In the genomic region with DNA sequence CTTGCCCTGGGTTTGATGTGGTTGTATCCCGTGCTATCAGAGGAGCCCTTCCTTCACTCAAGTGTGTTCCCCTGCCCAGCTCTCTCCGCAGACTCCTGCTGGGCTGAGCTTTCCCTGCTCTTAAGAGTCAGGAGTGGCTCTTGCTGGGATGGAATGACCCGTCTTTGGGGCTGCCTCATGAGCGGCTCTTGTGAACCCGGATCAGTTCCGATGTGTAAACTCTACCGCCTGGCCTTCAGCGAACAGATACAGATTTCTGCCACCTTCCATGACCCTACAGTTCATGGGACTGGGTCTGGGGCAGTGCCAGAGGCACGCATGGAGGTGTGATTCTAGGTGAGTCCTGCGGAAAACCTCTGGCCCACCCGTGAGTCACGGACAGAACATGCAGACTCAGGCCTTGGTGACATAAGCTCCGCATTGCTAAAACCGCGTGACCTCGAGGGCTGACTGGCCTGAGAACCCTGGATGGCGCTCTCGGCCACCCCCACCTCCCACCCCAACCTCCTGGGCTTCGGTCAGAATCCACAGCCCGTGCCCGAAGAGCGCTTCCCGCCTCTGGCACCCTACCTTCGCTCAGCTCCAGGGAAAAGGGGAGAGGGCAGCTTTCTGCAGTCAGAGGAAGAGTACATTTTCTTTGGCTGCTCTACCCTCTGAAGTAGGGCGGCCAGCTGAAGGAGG, we compare ENCODE assay signal across 11 cellular contexts. TPM values are rescaled to one million over a fixed set of nuclear protein-coding genes. Genes with fewer than 3 reads are reported as not detected.
DNase-seq lines count a peak whose midpoint lies in the region; ATAC-seq and TF ChIP-seq lines count a peak whose summit lies in the region.
"Had no signal": no experiment of that assay in that cellular context is flagged by ENCODE, and none has a peak within 500 bp of the region (broad histone marks: within the 10 kb centered on the region; RNA-seq: fewer than 3 reads in every experiment).

No MANE protein-coding gene starts in this region.

- POLR2A ChIA-PET in naive thymus-derived CD8-positive, alpha-beta T cell (lab: Charles Lee) = interaction anchor here (0.8 to 4.0 kb wide), 4 partner anchors 20 to 135 kb away, joined by 4 to 18 read pairs (median 5); no protein-coding TSS in a partner anchor

- TF ChIP-seq EP300 in esophagus muscularis mucosa (IDR thresholded peaks at IDR 0.05) = no peak

- intact Hi-C loops in esophagus muscularis mucosa (cut with DNase I) = loop anchor here (2.0 to 5.0 kb wide), 2 partner anchors 139 to 205 kb away; no protein-coding TSS in a partner anchor

- H3K36me3 Mint-ChIP-seq in activated naive CD8-positive, alpha-beta T cell = no peaks in the 10 kb centered on the region
- H3K36me3 Mint-ChIP-seq in activated naive CD8-positive, alpha-beta T cell treated with anti-CD3 and anti-CD28 coated beads for 36 hours = no peaks in the 10 kb centered on the region
- H3K36me3 Mint-ChIP-seq in naive thymus-derived CD8-positive, alpha-beta T cell = no peaks in the 10 kb centered on the region

- TF ChIP-seq CTCF in esophagus muscularis mucosa (IDR thresholded peaks at IDR 0.05) = no peak

- peak overlapping the region; percentile 40 for H3K4me3 Mint-ChIP-seq in activated naive CD8-positive, alpha-beta T cell
- H3K4me3 Mint-ChIP-seq in activated naive CD8-positive, alpha-beta T cell treated with anti-CD3 and anti-CD28 coated beads for 36 hours = no peak overlapping the region
- H3K4me3 Mint-ChIP-seq in naive thymus-derived CD8-positive, alpha-beta T cell = peak overlapping the region in 9 of 10 donors; percentile 52 to 92 (median 87)

- DNase-seq in activated naive CD8-positive, alpha-beta T cell treated with anti-CD3 and anti-CD28 coated beads for 36 hours = no peak
- DNase-seq in esophagus muscularis mucosa (ENCODE audit: extremely low spot score) (no peak), ureter (ENCODE audit: low spot score) (peak; percentile 68), GM03348 (ENCODE audit: low spot score) (no peak), SK-N-DZ (ENCODE audit: low spot score) (no peak), 8988T (no peak)
- DNase-seq in naive thymus-derived CD8-positive, alpha-beta T cell = no peak
- DNase-seq: hippocampal formation, MV-4-11 had no signal

- H3K4me3 ChIP-seq in esophagus muscularis mucosa = peak overlapping the region; percentile 96 to 99 (median 99)

- H3K27me3 ChIP-seq in esophagus muscularis mucosa = no peaks in the 10 kb centered on the region

- peaks cover 2% of the 10 kb centered on the region for H3K27me3 Mint-ChIP-seq in activated naive CD8-positive, alpha-beta T cell
- H3K27me3 Mint-ChIP-seq in activated naive CD8-positive, alpha-beta T cell treated with anti-CD3 and anti-CD28 coated beads for 36 hours = peaks cover 53% of the 10 kb centered on the region
- peaks cover 6 to 40% (median 20%) of the 10 kb centered on the region in 5 donors for H3K27me3 Mint-ChIP-seq in naive thymus-derived CD8-positive, alpha-beta T cell

- WGBS in esophagus muscularis mucosa = 87% methylated on average over 19 of the region's 25 CpGs

- no peak for ATAC-seq in naive thymus-derived CD8-positive, alpha-beta T cell

- H3K9me3 ChIP-seq in esophagus muscularis mucosa = no peaks in the 10 kb centered on the region

- H3K9me3 Mint-ChIP-seq in activated naive CD8-positive, alpha-beta T cell (ENCODE audit: low read depth) = no peaks in the 10 kb centered on the region
- no peaks in the 10 kb centered on the region for H3K9me3 Mint-ChIP-seq in activated naive CD8-positive, alpha-beta T cell treated with anti-CD3 and anti-CD28 coated beads for 36 hours
- no peaks in the 10 kb centered on the region for H3K9me3 Mint-ChIP-seq in naive thymus-derived CD8-positive, alpha-beta T cell

- peaks cover 8% of the 10 kb centered on the region for H3K4me1 Mint-ChIP-seq in activated naive CD8-positive, alpha-beta T cell (ENCODE audit: low read depth)
- peaks cover 3% of the 10 kb centered on the region for H3K4me1 Mint-ChIP-seq in activated naive CD8-positive, alpha-beta T cell treated with anti-CD3 and anti-CD28 coated beads for 36 hours
- H3K4me1 Mint-ChIP-seq in naive thymus-derived CD8-positive, alpha-beta T cell = peaks cover 8 to 28% (median 16%) of the 10 kb centered on the region in 4 donors

- no peak for TF ChIP-seq POLR2A in esophagus muscularis mucosa (IDR thresholded peaks at IDR 0.05; ENCODE audit: low read depth)

- H3K27ac Mint-ChIP-seq in activated naive CD8-positive, alpha-beta T cell = no peak overlapping the region
- no peak overlapping the region for H3K27ac Mint-ChIP-seq in activated naive CD8-positive, alpha-beta T cell treated with anti-CD3 and anti-CD28 coated beads for 36 hours
- peak overlapping the region in 1 of 10 donors; percentile 12 for H3K27ac Mint-ChIP-seq in naive thymus-derived CD8-positive, alpha-beta T cell

- H3K27ac ChIP-seq in esophagus muscularis mucosa (replicated peaks in 1 of 4) = peak overlapping the region; percentile 96 to 100 (median 99)

- H3K4me1 ChIP-seq in esophagus muscularis mucosa = peaks cover 27 to 38% (median 35%) of the 10 kb centered on the region in 4 donors

- H3K36me3 ChIP-seq in esophagus muscularis mucosa = peaks cover 3 to 25% (median 18%) of the 10 kb centered on the region in 4 donors

RNA-seq across cellular contexts. Expression of a gene that starts 1.3 kb away (rescaled TPM):
- total RNA-seq in activated naive CD8-positive, alpha-beta T cell treated with anti-CD3 and anti-CD28 coated beads for 36 hours = 1 to 10 TPM; 1.7 to 2.1 TPM
- 100 to 1,000 TPM; 175 to 319 (median 222) TPM for total RNA-seq in esophagus muscularis mucosa
- 1 to 10 TPM; 1.3 to 2.5 TPM for total RNA-seq in naive thymus-derived CD8-positive, alpha-beta T cell
- 1 to 10 TPM in 2 of 3 donors, under 1 TPM in 1; 0.21 to 7.5 (median 4.4) TPM for polyA plus RNA-seq in naive thymus-derived CD8-positive, alpha-beta T cell
- 166 TPM for total RNA-seq in ureter
- 0.10 and 2.7 TPM in 2 replicates for polyA plus RNA-seq in SK-N-DZ (2014; cell fraction: cytosol; rRNA removed)
- polyA plus RNA-seq in SK-N-DZ (2014; cell fraction: nucleus; rRNA removed) = 0.44 and 0.96 TPM in 2 replicates
- polyA plus RNA-seq: BJ had no signal

Comparison
In these comparisons a context has a peak if more than half of its experiments do, and no peak if none do; other contexts are left out.
1. RNA of a gene that starts 1.3 kb away (total RNA-seq): 175 to 319 TPM in esophagus muscularis mucosa and 166 TPM in ureter (single experiment); 1.3 to 2.5 TPM in naive thymus-derived CD8-positive, alpha-beta T cell and 1.7 to 2.1 TPM in activated naive CD8-positive, alpha-beta T cell treated with anti-CD3 and anti-CD28 coated beads for 36 hours; every median in the first group is over 10 times any median in the second.